ENCODE assay signal across 8 cellular contexts in the genomic region with DNA sequence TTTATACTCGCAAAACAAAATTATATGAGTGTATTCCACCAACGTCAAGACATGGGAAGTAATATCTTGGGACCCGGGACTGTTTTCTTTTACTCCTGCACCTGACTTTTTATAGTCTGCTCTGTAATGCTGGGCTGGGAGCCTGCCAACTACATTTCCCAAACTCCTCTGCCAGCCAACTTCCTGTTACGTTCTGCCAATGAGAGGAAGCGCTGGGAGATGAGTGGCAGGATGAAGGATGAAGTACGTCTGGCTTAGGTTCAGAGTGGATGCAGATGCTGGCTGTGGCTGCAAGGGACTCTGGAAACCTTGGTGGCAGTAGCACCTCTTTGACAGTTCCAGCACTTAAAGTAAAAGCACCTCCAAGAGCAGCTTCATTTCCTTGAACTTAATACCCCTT. TPM values are rescaled to one million over a fixed set of nuclear protein-coding genes. Genes with fewer than 3 reads are reported as not detected.
DNase-seq lines count a peak whose midpoint lies in the region; ATAC-seq and FAIRE-seq lines count a peak whose summit lies in the region.

No MANE protein-coding gene starts in this region.

- ATAC-seq in activated naive CD8-positive, alpha-beta T cell treated with anti-CD3 and anti-CD28 coated beads, Interleukin-2, amount 50 U/mL, for 24 hours, result no peak
- no peak for ATAC-seq in GM18861 (IDR thresholded peaks at IDR 0.05; ENCODE audit: unreplicated experiment)

- peaks cover 37% of the 10 kb centered on the region for H3K4me1 Mint-ChIP-seq in activated naive CD8-positive, alpha-beta T cell treated with anti-CD3 and anti-CD28 coated beads, Interleukin-2, amount 50 U/mL, for 24 hours

- H3K4me3 Mint-ChIP-seq in activated naive CD8-positive, alpha-beta T cell treated with anti-CD3 and anti-CD28 coated beads, Interleukin-2, amount 50 U/mL, for 24 hours, result no peak overlapping the region

- FAIRE-seq in frontal cortex (lab: Jason Lieb, UNC), result no peak

- no peaks in the 10 kb centered on the region for H3K9me3 Mint-ChIP-seq in activated naive CD8-positive, alpha-beta T cell treated with anti-CD3 and anti-CD28 coated beads, Interleukin-2, amount 50 U/mL, for 24 hours

- DNase-seq in C1 segment of cervical spinal cord (lab: John Stamatoyannopoulos, UW) (peak in 11 of 14 donors; percentile 5 to 37 (median 12)), HT-29 (ENCODE audit: low spot score) (peak; percentile 37), kidney tubule cell (ENCODE audit: low spot score) (peak; percentile 28), frontal cortex (ENCODE audit: low spot score in 2 of 2) (no peak), NCI-H748 treated with DMSO at 0.1 percent for 48 hours (lab: John Stamatoyannopoulos, UW) (no peak), NCI-H1436 treated with DMSO at 0.1 percent for 48 hours (lab: John Stamatoyannopoulos, UW) (no peak)
- no peak for DNase-seq in activated naive CD8-positive, alpha-beta T cell treated with anti-CD3 and anti-CD28 coated beads, Interleukin-2, amount 50 U/mL, for 24 hours

- H3K27me3 Mint-ChIP-seq in activated naive CD8-positive, alpha-beta T cell treated with anti-CD3 and anti-CD28 coated beads, Interleukin-2, amount 50 U/mL, for 24 hours, result no peaks in the 10 kb centered on the region

- H3K27ac Mint-ChIP-seq in activated naive CD8-positive, alpha-beta T cell treated with anti-CD3 and anti-CD28 coated beads, Interleukin-2, amount 50 U/mL, for 24 hours, result peak overlapping the region; percentile 25

- H3K36me3 Mint-ChIP-seq in activated naive CD8-positive, alpha-beta T cell treated with anti-CD3 and anti-CD28 coated beads, Interleukin-2, amount 50 U/mL, for 24 hours (ENCODE audit: low read depth), result peaks cover 60% of the 10 kb centered on the region

RNA-seq across cellular contexts. Expression of gene USP24, which starts 59.6 kb away (rescaled TPM):
- total RNA-seq in HT-29 (2014; rRNA removed; shearing (Covaris generic)), result 27.2 and 28.4 TPM in 2 replicates
- 67.3 TPM for total RNA-seq in frontal cortex

Comparison
In these comparisons a context has a peak if more than half of its experiments do, and no peak if none do; other contexts are left out.
1. DNase-seq: peak in C1 segment of cervical spinal cord (11 of 14), HT-29 (single experiment) and kidney tubule cell (single experiment); none in activated naive CD8-positive, alpha-beta T cell treated with anti-CD3 and anti-CD28 coated beads, Interleukin-2, amount 50 U/mL, for 24 hours (single experiment), frontal cortex (0 of 2), NCI-H748 treated with DMSO at 0.1 percent for 48 hours (single experiment) and NCI-H1436 treated with DMSO at 0.1 percent for 48 hours (single experiment).